ENCODE assay signal across 11 cellular contexts in genomic region chr6:127291495-127291894, GRCh38. TPM values are rescaled to one million over a fixed set of nuclear protein-coding genes. Genes with fewer than 3 reads are reported as not detected.
DNase-seq lines count a peak whose midpoint lies in the region; ATAC-seq, FAIRE-seq and TF ChIP-seq lines count a peak whose summit lies in the region.
"Had no signal": no experiment of that assay in that cellular context is flagged by ENCODE, and none has a peak within 500 bp of the region (broad histone marks: within the 10 kb centered on the region; RNA-seq: fewer than 3 reads in every experiment).

No MANE protein-coding gene starts in this region.

- peaks cover 0 to 50% (median 16%) of the 10 kb centered on the region in 4 donors for H3K4me1 ChIP-seq in tibial nerve
- H3K4me1 ChIP-seq in foreskin keratinocyte, result no peaks in the 10 kb centered on the region

- TF ChIP-seq CTCF in fibroblast of the aortic adventitia (IDR thresholded peaks at IDR 0.05; ENCODE audit: insufficient read depth, low read length) (no peak), tibial nerve (IDR thresholded peaks at IDR 0.05) (no peak), foreskin keratinocyte (conservative IDR thresholded peaks at IDR 0.05) (no peak)

- WGBS in tibial nerve, 2 donors, result 27 to 41% methylated on average over 5 of the region's 5 CpGs

- ATAC-seq in GM19468 (IDR thresholded peaks at IDR 0.05; ENCODE audit: extremely low read depth, unreplicated experiment) (peak; percentile 85), HG03159 (IDR thresholded peaks at IDR 0.05; ENCODE audit: unreplicated experiment) (peak; percentile 88), foreskin keratinocyte (no peak)

- H3K9me3 ChIP-seq in tibial nerve, result no peaks in the 10 kb centered on the region

- DNase-seq in GM12891 (ENCODE audit: insufficient read length, low spot score) (no peak), fibroblast of the aortic adventitia (ENCODE audit: low read depth) (peak; percentile 34), HuH-7.5 (ENCODE audit: low spot score) (no peak), epidermal melanocyte (ENCODE audit: insufficient read length, low spot score) (no peak), tibial nerve (ENCODE audit: low spot score in 2 of 2) (no peak), foreskin keratinocyte (no peak)
- DNase-seq: DMS153, midbrain had no signal

- no peak for TF ChIP-seq EP300 in tibial nerve (IDR thresholded peaks at IDR 0.05)

- peak overlapping the region in 2 of 4 donors; percentile 21 to 43 for H3K27ac ChIP-seq in tibial nerve
- H3K27ac ChIP-seq in foreskin keratinocyte, result no peak overlapping the region

- TF ChIP-seq POLR2A in GM12891 (IDR thresholded peaks at IDR 0.05; ENCODE audit: low read depth, low read length) (no peak), tibial nerve (IDR thresholded peaks at IDR 0.05) (no peak)

- no peaks in the 10 kb centered on the region for H3K27me3 ChIP-seq in tibial nerve
- H3K27me3 ChIP-seq in foreskin keratinocyte, result no peaks in the 10 kb centered on the region

- peaks cover 0 to 26% (median 8%) of the 10 kb centered on the region in 3 donors for H3K36me3 ChIP-seq in tibial nerve

- peak; percentile 43 for FAIRE-seq in GM12891 (lab: Jason Lieb, UNC)
- FAIRE-seq: TTC549 had no signal

- no peak overlapping the region for H3K4me3 ChIP-seq in fibroblast of the aortic adventitia (ENCODE audit: low read depth, low read length)
- no peak overlapping the region for H3K4me3 ChIP-seq in tibial nerve

TF ChIP-seq in GM12891, 5 proteins besides CTCF, POLR2A, EP300 and RAD21:
- no peak for TF ChIP-seq TAF1 (IDR thresholded peaks at IDR 0.05; ENCODE audit: low read depth, low read length)
- TF ChIP-seq POLR2AphosphoS5 (IDR thresholded peaks at IDR 0.05; ENCODE audit: low read depth, low read length), result no peak
- no peak for TF ChIP-seq POU2F2 (IDR thresholded peaks at IDR 0.05; ENCODE audit: low read depth, low read length)
- no peak for TF ChIP-seq PAX5 (IDR thresholded peaks at IDR 0.05; ENCODE audit: insufficient read depth, low read length, severe bottlenecking)
- no peak for TF ChIP-seq SPI1 (IDR thresholded peaks at IDR 0.05; ENCODE audit: low read depth, low read length)

RNA-seq across cellular contexts. Expression of gene RNF146, which starts 24.8 kb away (rescaled TPM):
- 12.1 TPM for polyA plus RNA-seq in GM12891 (2012; ENCODE audit: low read depth, missing spikeins)
- total RNA-seq in fibroblast of the aortic adventitia (ENCODE audit: low replicate concordance), result 55.6 and 66.2 TPM in 2 replicates
- 10 to 100 TPM; 58.5 to 79.1 (median 75.2) TPM for total RNA-seq in tibial nerve
- total RNA-seq in foreskin keratinocyte, result 16.8 and 17.2 TPM in 2 replicates
- polyA plus RNA-seq in foreskin keratinocyte, result 8.0 and 9.2 TPM in 2 replicates

RNA-seq across cellular contexts. Expression of gene ECHDC1, which starts 51.9 kb away (rescaled TPM):
- 42.5 TPM for polyA plus RNA-seq in GM12891 (2012; ENCODE audit: low read depth, missing spikeins)
- total RNA-seq in fibroblast of the aortic adventitia (ENCODE audit: low replicate concordance), result 69.3 and 78.0 TPM in 2 replicates
- 10 to 100 TPM; 51.9 to 91.0 (median 59.2) TPM for total RNA-seq in tibial nerve
- 47.0 and 48.6 TPM in 2 replicates for total RNA-seq in foreskin keratinocyte
- polyA plus RNA-seq in foreskin keratinocyte, result 39.5 and 44.9 TPM in 2 replicates
